23 cellular contexts compared by ENCODE assay signal in the genomic region with DNA sequence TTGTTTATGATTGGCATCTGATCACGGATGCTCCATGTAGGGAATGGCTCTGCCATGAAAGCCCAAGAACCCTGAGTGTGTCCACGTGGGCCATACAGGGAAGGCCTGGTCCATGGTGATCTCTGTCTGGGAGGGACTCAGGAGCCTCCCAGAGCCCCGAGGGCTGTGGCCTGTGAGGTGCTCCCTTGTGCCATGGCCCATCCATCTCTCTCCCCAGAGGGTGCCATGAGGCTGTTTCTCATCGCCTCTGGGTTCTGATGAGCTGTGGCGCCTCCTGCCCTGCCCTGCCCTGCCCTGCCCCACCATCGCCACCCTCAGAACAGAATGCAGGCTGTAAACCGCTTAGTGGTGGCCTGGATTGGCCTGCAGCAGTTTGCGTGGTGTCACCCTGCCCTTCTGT.
DNase-seq lines count a peak whose midpoint lies in the region; ATAC-seq, FAIRE-seq and TF ChIP-seq lines count a peak whose summit lies in the region.
"Had no signal": no experiment of that assay in that cellular context is flagged by ENCODE, and none has a peak within 500 bp of the region (broad histone marks: within the 10 kb centered on the region; RNA-seq: fewer than 3 reads in every experiment).

No MANE protein-coding gene starts in this region.

- 62 to 87% (median 85%) methylated on average over 8 of the region's 8 CpGs for WGBS in small intestine, 3 donors

- H3K4me3 Mint-ChIP-seq in glutamatergic neuron (ENCODE audit: unreplicated experiment) = no peak overlapping the region

- H3K27me3 Mint-ChIP-seq in glutamatergic neuron (ENCODE audit: unreplicated experiment) = peaks cover 19% of the 10 kb centered on the region

- H3K4me1 ChIP-seq in HCT116 (ENCODE audit: control insufficient read depth in 1 of 2, insufficient read depth in 2 of 2, low read length in 2 of 2) (peaks cover 0 to 5% of the 10 kb centered on the region in 2 experiments; a peak in 3 of 4 replicates), small intestine (ENCODE audit: control insufficient read depth in 2 of 2, insufficient read depth in 1 of 2, low read depth in 1 of 2, low read length in 1 of 2) (no peaks in the 10 kb centered on the region)
- H3K4me1 ChIP-seq: A549, SJSA1 had no signal

- H3K4me3 ChIP-seq in HCT116 (replicated peaks in 1 of 2; ENCODE audit: low read depth in 1 of 2, low read length in 2 of 2) = no peak overlapping the region
- no peak overlapping the region for H3K4me3 ChIP-seq in small intestine (ENCODE audit: low read depth in 1 of 2, low read length in 2 of 2)
- H3K4me3 ChIP-seq: A549, SJSA1 had no signal

- CTCF ChIA-PET in HCT116 (lab: Charles Lee) = no interaction called here

- POLR2A ChIA-PET in HCT116 (lab: Charles Lee) = no interaction called here

- TF ChIP-seq RAD21 in HCT116 (IDR thresholded peaks at IDR 0.05; ENCODE audit: low read depth) = no peak

- H3K27ac ChIP-seq in C4-2B (peak overlapping the region; percentile 59; the same call in 1 of the 2 replicates), HCT116 (ENCODE audit: low read depth, low read length) (no peak overlapping the region), small intestine (ENCODE audit: low read depth in 1 of 2, low read length in 1 of 2) (no peak overlapping the region)
- H3K27ac ChIP-seq: A549, SJSA1 had no signal

- no peaks in the 10 kb centered on the region for H3K9me2 ChIP-seq in HCT116 (ENCODE audit: insufficient read depth)

- H4K20me1 ChIP-seq in HCT116 (ENCODE audit: insufficient read depth) = no peaks in the 10 kb centered on the region

- peaks cover 50% of the 10 kb centered on the region for H3K4me1 Mint-ChIP-seq in glutamatergic neuron (ENCODE audit: low read depth, unreplicated experiment)

- no peaks in the 10 kb centered on the region for H3K9me3 ChIP-seq in HCT116 (ENCODE audit: control insufficient read depth in 1 of 2, insufficient read depth in 1 of 2, low read depth in 1 of 2, low read length in 2 of 2)
- H3K9me3 ChIP-seq in small intestine (ENCODE audit: control insufficient read depth, low read depth) = no peaks in the 10 kb centered on the region
- H3K9me3 ChIP-seq: A549, SJSA1 had no signal

- peaks cover 4% of the 10 kb centered on the region for H3K36me3 Mint-ChIP-seq in glutamatergic neuron (ENCODE audit: unreplicated experiment)

- peaks cover 13% of the 10 kb centered on the region; the same call in 1 of the 2 replicates for H3K79me2 ChIP-seq in HCT116 (ENCODE audit: insufficient read depth, low read length)

- 0 out of 2 replicates have a peak, but pooled peaks have one; percentile 21 for ATAC-seq in HCT116
- ATAC-seq in left lobe of liver = no peak
- ATAC-seq in HG03378 (IDR thresholded peaks at IDR 0.05; ENCODE audit: unreplicated experiment) = no peak
- ATAC-seq: A549, PC-3 had no signal

- H3K9ac ChIP-seq in HCT116 (ENCODE audit: low read length) = no peak overlapping the region

- intact Hi-C loops in HCT116 (cut with micrococcal nuclease) = no loop called here

- H3K36me3 ChIP-seq in HCT116 (ENCODE audit: control insufficient read depth in 1 of 2, insufficient read depth in 2 of 2, low read length in 2 of 2) = no peaks in the 10 kb centered on the region
- no peaks in the 10 kb centered on the region for H3K36me3 ChIP-seq in small intestine (ENCODE audit: control insufficient read depth in 2 of 2, insufficient read depth in 2 of 2, low read length in 2 of 2)
- H3K36me3 ChIP-seq: SJSA1 had no signal

- H3K9me3 Mint-ChIP-seq in glutamatergic neuron (ENCODE audit: unreplicated experiment) = peaks cover 11% of the 10 kb centered on the region

- H3K4me2 ChIP-seq in HCT116 (ENCODE audit: low read length) = no peak overlapping the region
- H3K4me2 ChIP-seq: A549 had no signal

- H3K27me3 ChIP-seq in HCT116 (ENCODE audit: insufficient read depth, low read length) = no peaks in the 10 kb centered on the region
- H3K27me3 ChIP-seq in small intestine (ENCODE audit: control insufficient read depth in 2 of 2, insufficient read depth in 2 of 2, low read length in 2 of 2) = no peaks in the 10 kb centered on the region
- H3K27me3 ChIP-seq: SJSA1 had no signal

- no peak for TF ChIP-seq POLR2A in HCT116 (IDR thresholded peaks at IDR 0.05; ENCODE audit: borderline replicate concordance, extremely low read depth, insufficient read depth, insufficient read length)

- no peak overlapping the region for H2AFZ ChIP-seq in HCT116 (ENCODE audit: low read depth, low read length, poor library complexity, severe bottlenecking)

- TF ChIP-seq CTCF in C4-2B (conservative IDR thresholded peaks at IDR 0.05) = no peak
- no peak for TF ChIP-seq CTCF in HCT116 (IDR thresholded peaks at IDR 0.05 in 2 of 3, conservative IDR thresholded peaks at IDR 0.05 in 1 of 3; ENCODE audit: borderline replicate concordance in 1 of 3, insufficient read depth in 1 of 3, low read depth in 2 of 3, low read length in 2 of 3)
- TF ChIP-seq CTCF in glutamatergic neuron (IDR thresholded peaks at IDR 0.05; ENCODE audit: partially characterized antibody, unreplicated experiment) = no peak

- RAD21 ChIA-PET in HCT116 (lab: Charles Lee; ENCODE audit: low non-redundant PET in 1 of 2, low total read pairs in 2 of 2, uncharacterized antibody in 2 of 2, unreplicated experiment in 2 of 2) = no interaction called here

- no TSS peak for BruUV-seq in HCT116 (replicated peaks; lab: Mats Ljungman, UMichigan)

- no peak for FAIRE-seq in small intestine (lab: Jason Lieb, UNC)
- FAIRE-seq: A549, GM12892 had no signal

- H3K27ac Mint-ChIP-seq in glutamatergic neuron (ENCODE audit: unreplicated experiment) = peak overlapping the region; percentile 3

- no peak for DNase-seq in HCT116 (ENCODE audit: low read depth, low spot score)
- DNase-seq in glutamatergic neuron = no peak
- DNase-seq in small intestine = peak; percentile 26
- DNase-seq in left lobe of liver (ENCODE audit: low spot score) = no peak
- no peak for DNase-seq in RKO (ENCODE audit: low spot score)
- DNase-seq: AML-193; Calu3; GF-D8; KBM-7; MV-4-11; NCI-H1105 treated with DMSO at 0.1 percent for 48 hours; NCI-H2029; NCI-H446 treated with DMSO at 0.1 percent for 48 hours; NCI-H82; NK-92 treated with Interleukin-12 subunit alpha and Interleukin-12 subunit beta, amount 100 ng/mL, for 24 hours; PC-3; Right ventricle myocardium superior; RPMI8226 had no signal

TF ChIP-seq in HCT116, 20 proteins besides CTCF, POLR2A, EP300 and RAD21 (continues in another document):
- TF ChIP-seq TCF7L2 (IDR thresholded peaks at IDR 0.05; ENCODE audit: borderline replicate concordance, extremely low read depth, insufficient read depth, insufficient read length) (no peak), ELF1 (IDR thresholded peaks at IDR 0.05; ENCODE audit: borderline replicate concordance, low read depth) (no peak), CEBPB (IDR thresholded peaks at IDR 0.05; ENCODE audit: low read depth) (no peak), EGR1 (IDR thresholded peaks at IDR 0.05; ENCODE audit: low read depth) (no peak), SP1 (IDR thresholded peaks at IDR 0.05; ENCODE audit: low read depth) (no peak), SIN3A (IDR thresholded peaks at IDR 0.05; ENCODE audit: low read depth) (no peak), FOSL1 (IDR thresholded peaks at IDR 0.05; ENCODE audit: low read depth) (no peak), POLR2AphosphoS5 (IDR thresholded peaks at IDR 0.05; ENCODE audit: low read depth, low read length) (no peak), ATF3 (IDR thresholded peaks at IDR 0.05) (no peak), ZNF274 (IDR thresholded peaks at IDR 0.05; ENCODE audit: low read depth, low read length) (no peak)
- TF ChIP-seq, protein P1, sequence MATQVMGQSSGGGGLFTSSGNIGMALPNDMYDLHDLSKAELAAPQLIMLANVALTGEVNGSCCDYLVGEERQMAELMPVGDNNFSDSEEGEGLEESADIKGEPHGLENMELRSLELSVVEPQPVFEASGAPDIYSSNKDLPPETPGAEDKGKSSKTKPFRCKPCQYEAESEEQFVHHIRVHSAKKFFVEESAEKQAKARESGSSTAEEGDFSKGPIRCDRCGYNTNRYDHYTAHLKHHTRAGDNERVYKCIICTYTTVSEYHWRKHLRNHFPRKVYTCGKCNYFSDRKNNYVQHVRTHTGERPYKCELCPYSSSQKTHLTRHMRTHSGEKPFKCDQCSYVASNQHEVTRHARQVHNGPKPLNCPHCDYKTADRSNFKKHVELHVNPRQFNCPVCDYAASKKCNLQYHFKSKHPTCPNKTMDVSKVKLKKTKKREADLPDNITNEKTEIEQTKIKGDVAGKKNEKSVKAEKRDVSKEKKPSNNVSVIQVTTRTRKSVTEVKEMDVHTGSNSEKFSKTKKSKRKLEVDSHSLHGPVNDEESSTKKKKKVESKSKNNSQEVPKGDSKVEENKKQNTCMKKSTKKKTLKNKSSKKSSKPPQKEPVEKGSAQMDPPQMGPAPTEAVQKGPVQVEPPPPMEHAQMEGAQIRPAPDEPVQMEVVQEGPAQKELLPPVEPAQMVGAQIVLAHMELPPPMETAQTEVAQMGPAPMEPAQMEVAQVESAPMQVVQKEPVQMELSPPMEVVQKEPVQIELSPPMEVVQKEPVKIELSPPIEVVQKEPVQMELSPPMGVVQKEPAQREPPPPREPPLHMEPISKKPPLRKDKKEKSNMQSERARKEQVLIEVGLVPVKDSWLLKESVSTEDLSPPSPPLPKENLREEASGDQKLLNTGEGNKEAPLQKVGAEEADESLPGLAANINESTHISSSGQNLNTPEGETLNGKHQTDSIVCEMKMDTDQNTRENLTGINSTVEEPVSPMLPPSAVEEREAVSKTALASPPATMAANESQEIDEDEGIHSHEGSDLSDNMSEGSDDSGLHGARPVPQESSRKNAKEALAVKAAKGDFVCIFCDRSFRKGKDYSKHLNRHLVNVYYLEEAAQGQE (IDR thresholded peaks at IDR 0.05; ENCODE audit: low read depth) = no peak
- TF ChIP-seq, protein P2, sequence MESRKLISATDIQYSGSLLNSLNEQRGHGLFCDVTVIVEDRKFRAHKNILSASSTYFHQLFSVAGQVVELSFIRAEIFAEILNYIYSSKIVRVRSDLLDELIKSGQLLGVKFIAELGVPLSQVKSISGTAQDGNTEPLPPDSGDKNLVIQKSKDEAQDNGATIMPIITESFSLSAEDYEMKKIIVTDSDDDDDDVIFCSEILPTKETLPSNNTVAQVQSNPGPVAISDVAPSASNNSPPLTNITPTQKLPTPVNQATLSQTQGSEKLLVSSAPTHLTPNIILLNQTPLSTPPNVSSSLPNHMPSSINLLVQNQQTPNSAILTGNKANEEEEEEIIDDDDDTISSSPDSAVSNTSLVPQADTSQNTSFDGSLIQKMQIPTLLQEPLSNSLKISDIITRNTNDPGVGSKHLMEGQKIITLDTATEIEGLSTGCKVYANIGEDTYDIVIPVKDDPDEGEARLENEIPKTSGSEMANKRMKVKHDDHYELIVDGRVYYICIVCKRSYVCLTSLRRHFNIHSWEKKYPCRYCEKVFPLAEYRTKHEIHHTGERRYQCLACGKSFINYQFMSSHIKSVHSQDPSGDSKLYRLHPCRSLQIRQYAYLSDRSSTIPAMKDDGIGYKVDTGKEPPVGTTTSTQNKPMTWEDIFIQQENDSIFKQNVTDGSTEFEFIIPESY (IDR thresholded peaks at IDR 0.05; ENCODE audit: extremely low read depth, insufficient replicate concordance, low read length) = no peak
